Comparison of ENCODE assay signal across 27 cellular contexts in genomic region chrX:12249997-12250396, GRCh38.
"Had no signal": no experiment of that assay in that cellular context is flagged by ENCODE, and none has a peak within 500 bp of the region (broad histone marks: within the 10 kb centered on the region; RNA-seq: fewer than 3 reads in every experiment).

No MANE protein-coding gene starts in this region.

- H3K27ac ChIP-seq: ascending aorta, colonic mucosa, gastroesophageal sphincter, hepatocyte, pancreas, prostate gland, tibial nerve, WERI-Rb-1 had no signal

- FAIRE-seq: endometrium, keratinocyte, pancreas, TTC549 had no signal

- H3K27ac Mint-ChIP-seq: activated naive CD4-positive, alpha-beta T cell treated with anti-CD3 and anti-CD28 coated beads, Interleukin-2, amount 10 ng/mL, durations not matched to agents 7 days and 5 days; activated naive CD8-positive, alpha-beta T cell treated with anti-CD3 and anti-CD28 coated beads, Interleukin-2, amount 10 ng/mL, durations not matched to agents 7 days and 5 days; memory B cell; naive thymus-derived CD4-positive, alpha-beta T cell; T-helper 1 cell treated with Interleukin-12 subunit alpha and Interleukin-12 subunit beta and Interleukin-4 antibody, amounts not matched to agents 30 μg/mL and 1 μg/mL, for 36 hours had no signal

- H3K27me3 Mint-ChIP-seq: activated naive CD4-positive, alpha-beta T cell treated with anti-CD3 and anti-CD28 coated beads, Interleukin-2, amount 10 ng/mL, durations not matched to agents 7 days and 5 days; activated naive CD8-positive, alpha-beta T cell treated with anti-CD3 and anti-CD28 coated beads, Interleukin-2, amount 10 ng/mL, durations not matched to agents 7 days and 5 days had no signal

- H3K4me3 Mint-ChIP-seq: activated naive CD4-positive, alpha-beta T cell treated with anti-CD3 and anti-CD28 coated beads, Interleukin-2, amount 10 ng/mL, durations not matched to agents 7 days and 5 days; activated naive CD8-positive, alpha-beta T cell treated with anti-CD3 and anti-CD28 coated beads, Interleukin-2, amount 10 ng/mL, durations not matched to agents 7 days and 5 days; memory B cell; naive thymus-derived CD4-positive, alpha-beta T cell; T-helper 1 cell treated with Interleukin-12 subunit alpha and Interleukin-12 subunit beta and Interleukin-4 antibody, amounts not matched to agents 30 μg/mL and 1 μg/mL, for 36 hours had no signal

- H3K36me3 ChIP-seq: ascending aorta, colonic mucosa, gastroesophageal sphincter, pancreas, prostate gland, tibial nerve, WERI-Rb-1 had no signal

- H2AFZ ChIP-seq: hepatocyte had no signal

- H3K4me2 ChIP-seq: hepatocyte had no signal

- DNase-seq: activated CD4-positive, alpha-beta T cell treated with anti-CD3 and anti-CD28 coated beads for 48 hours; activated CD4-positive, alpha-beta T cell treated with anti-CD3 and anti-CD28 coated beads, Interleukin-2, amount 50 U/mL, for 48 hours; activated CD8-positive, alpha-beta memory T cell treated with anti-CD3 and anti-CD28 coated beads, Interleukin-2, amount 50 U/mL, for 4 hours; activated gamma-delta T cell; activated naive CD4-positive, alpha-beta T cell treated with anti-CD3 and anti-CD28 coated beads, Interleukin-2, amount 10 ng/mL, durations not matched to agents 7 days and 5 days; activated naive CD8-positive, alpha-beta T cell treated with anti-CD3 and anti-CD28 coated beads, Interleukin-2, amount 10 ng/mL, durations not matched to agents 7 days and 5 days; activated T-cell treated with anti-CD3 and anti-CD28 coated beads, Interleukin-2, amount 50 U/mL, for 1 hour; colonic mucosa; effector CD8-positive, alpha-beta T cell; left colon; midbrain; naive thymus-derived CD4-positive, alpha-beta T cell; pancreas; stimulated activated naive CD4-positive, alpha-beta T cell treated with Interleukin-2 at 50 U/mL for 16 hours; T-helper 9 cell; WERI-Rb-1 had no signal

- H3K79me2 ChIP-seq: hepatocyte had no signal

- H3K4me1 ChIP-seq: ascending aorta, colonic mucosa, gastroesophageal sphincter, pancreas, prostate gland, tibial nerve had no signal

- H3K4me1 Mint-ChIP-seq: activated naive CD4-positive, alpha-beta T cell treated with anti-CD3 and anti-CD28 coated beads, Interleukin-2, amount 10 ng/mL, durations not matched to agents 7 days and 5 days; activated naive CD8-positive, alpha-beta T cell treated with anti-CD3 and anti-CD28 coated beads, Interleukin-2, amount 10 ng/mL, durations not matched to agents 7 days and 5 days; memory B cell; naive thymus-derived CD4-positive, alpha-beta T cell had no signal

- H3K36me3 Mint-ChIP-seq: activated naive CD4-positive, alpha-beta T cell treated with anti-CD3 and anti-CD28 coated beads, Interleukin-2, amount 10 ng/mL, durations not matched to agents 7 days and 5 days; activated naive CD8-positive, alpha-beta T cell treated with anti-CD3 and anti-CD28 coated beads, Interleukin-2, amount 10 ng/mL, durations not matched to agents 7 days and 5 days; memory B cell; naive thymus-derived CD4-positive, alpha-beta T cell had no signal

- H3K9me3 ChIP-seq: ascending aorta, colonic mucosa, gastroesophageal sphincter, pancreas, prostate gland, tibial nerve had no signal

- H3K9me3 Mint-ChIP-seq: activated naive CD4-positive, alpha-beta T cell treated with anti-CD3 and anti-CD28 coated beads, Interleukin-2, amount 10 ng/mL, durations not matched to agents 7 days and 5 days; activated naive CD8-positive, alpha-beta T cell treated with anti-CD3 and anti-CD28 coated beads, Interleukin-2, amount 10 ng/mL, durations not matched to agents 7 days and 5 days; T-helper 1 cell treated with Interleukin-12 subunit alpha and Interleukin-12 subunit beta and Interleukin-4 antibody, amounts not matched to agents 30 μg/mL and 1 μg/mL, for 36 hours had no signal

- ATAC-seq: activated CD4-positive, CD25-positive, alpha-beta regulatory T cell treated with anti-CD3 and anti-CD28 coated beads, Interleukin-2, amount 50 U/mL, for 24 hours; gastroesophageal sphincter; left colon; naive thymus-derived CD4-positive, alpha-beta T cell; pancreas had no signal

- H3K4me3 ChIP-seq: ascending aorta, colonic mucosa, gastroesophageal sphincter, hepatocyte, pancreas, prostate gland, tibial nerve had no signal

- H3K27me3 ChIP-seq: ascending aorta, colonic mucosa, gastroesophageal sphincter, hepatocyte, pancreas, tibial nerve had no signal
